8 cellular contexts compared by ENCODE assay signal in genomic region chr6:26017567-26017966, GRCh38. TPM values are rescaled to one million over a fixed set of nuclear protein-coding genes. Genes with fewer than 3 reads are reported as not detected.
DNase-seq lines count a peak whose midpoint lies in the region; ATAC-seq and TF ChIP-seq lines count a peak whose summit lies in the region.

No MANE protein-coding gene starts in this region.

- peaks cover 9% of the 10 kb centered on the region for H3K36me3 Mint-ChIP-seq in activated CD4-positive, alpha-beta memory T cell treated with anti-CD3 and anti-CD28 coated beads for 36 hours

- ATAC-seq in HG02763 (IDR thresholded peaks at IDR 0.05; ENCODE audit: unreplicated experiment) (no peak), HG03439 (IDR thresholded peaks at IDR 0.05; ENCODE audit: unreplicated experiment) (no peak)

- H3K27ac Mint-ChIP-seq in activated CD4-positive, alpha-beta memory T cell treated with anti-CD3 and anti-CD28 coated beads for 36 hours = peak overlapping the region; percentile 94

- H3K4me3 Mint-ChIP-seq in activated CD4-positive, alpha-beta memory T cell treated with anti-CD3 and anti-CD28 coated beads for 36 hours = peak overlapping the region; percentile 74

- CTCF ChIA-PET in activated CD4-positive, alpha-beta memory T cell treated with anti-CD3 and anti-CD28 coated beads for 36 hours (lab: Charles Lee) = interaction anchor here (0.6 to 9.8 kb wide), 16 partner anchors 11 to 739 kb away, joined by 3 to 87 read pairs (median 5); a partner anchor contains a TSS

- peaks cover 31% of the 10 kb centered on the region for H3K4me1 Mint-ChIP-seq in activated CD4-positive, alpha-beta memory T cell treated with anti-CD3 and anti-CD28 coated beads for 36 hours (ENCODE audit: low read depth)

- intact Hi-C loops in activated CD4-positive, alpha-beta memory T cell treated with anti-CD3 and anti-CD28 coated beads for 36 hours (cut with micrococcal nuclease) = loop anchor here (1.0 kb wide), 2 partner anchors 25 to 55 kb away; partner anchors contain the start of gene TRIM38

- TF ChIP-seq CTCF in GM13976 (IDR thresholded peaks at IDR 0.05; ENCODE audit: borderline replicate concordance, control extremely low read depth, extremely low read depth, insufficient read depth, missing control alignments) = no peak

- peak; percentile 62 for DNase-seq in GM13976 (ENCODE audit: low spot score)
- peak; percentile 94 for DNase-seq in activated CD4-positive, alpha-beta memory T cell treated with anti-CD3 and anti-CD28 coated beads for 36 hours
- DNase-seq in dermis blood vessel endothelial cell = peak; percentile 83
- DNase-seq in lung microvascular endothelial cell (ENCODE audit: low read depth in 2 of 2) = peak; percentile 67 to 86
- peak; percentile 52 to 67 for DNase-seq in stimulated activated CD8-positive, alpha-beta memory T cell treated with anti-CD3 and anti-CD28 coated beads, Interleukin-15, amount 100 ng/mL, for 4 hours (ENCODE audit: low read depth in 2 of 2)
- no peak for DNase-seq in iPS-NIHi7 (ENCODE audit: extremely low spot score)

- H3K9me3 Mint-ChIP-seq in activated CD4-positive, alpha-beta memory T cell treated with anti-CD3 and anti-CD28 coated beads for 36 hours = peaks cover 8% of the 10 kb centered on the region

- no peaks in the 10 kb centered on the region for H3K27me3 Mint-ChIP-seq in activated CD4-positive, alpha-beta memory T cell treated with anti-CD3 and anti-CD28 coated beads for 36 hours

- POLR2A ChIA-PET in activated CD4-positive, alpha-beta memory T cell treated with anti-CD3 and anti-CD28 coated beads for 36 hours (lab: Charles Lee) = interaction anchor here (0.9 to 4.9 kb wide), 12 partner anchors 9 to 178 kb away, joined by 3 to 34 read pairs (median 6); partner anchors contain the start of gene TRIM38

- in situ Hi-C loops in GM13976 (cut with MboI; ENCODE audit: low sequenced_read_pairs, unreplicated experiment) = no loop called here

RNA-seq across cellular contexts. Expression of gene TRIM38, which starts 55.0 kb away (rescaled TPM):
- total RNA-seq in activated CD4-positive, alpha-beta memory T cell treated with anti-CD3 and anti-CD28 coated beads for 36 hours = 10 to 100 TPM; 29.5 to 30.8 TPM
- 8.9 and 9.9 TPM in 2 replicates for total RNA-seq in dermis blood vessel endothelial cell
- 4.8 and 5.9 TPM in 2 replicates for total RNA-seq in lung microvascular endothelial cell
